In the genomic region with DNA sequence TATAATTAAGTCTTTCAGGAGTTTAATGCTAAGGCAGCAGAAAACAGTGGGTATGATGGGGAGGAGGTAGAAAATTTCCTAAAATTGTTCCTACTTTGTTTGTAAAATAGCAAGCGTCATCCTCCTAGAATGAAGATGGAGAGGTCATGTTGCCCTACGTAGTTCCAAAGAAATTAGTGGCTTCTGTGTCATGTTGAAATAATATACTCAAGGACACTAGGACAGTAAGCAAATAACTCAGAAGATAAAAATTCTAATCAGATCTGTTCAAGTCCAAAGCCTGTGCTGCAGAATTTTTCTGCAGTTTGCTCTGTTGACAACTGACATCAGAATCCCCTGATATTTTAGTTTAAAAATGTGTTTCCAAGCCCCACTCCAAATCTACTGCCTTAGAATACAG, we compare ENCODE assay signal across 6 cellular contexts.
"Had no signal": no experiment of that assay in that cellular context is flagged by ENCODE, and none has a peak within 500 bp of the region (broad histone marks: within the 10 kb centered on the region; RNA-seq: fewer than 3 reads in every experiment).

No MANE protein-coding gene starts in this region.

- H3K4me3 ChIP-seq: K562 had no signal

- H3K9me3 Mint-ChIP-seq: IgD-negative memory B cell had no signal

- H3K4me1 Mint-ChIP-seq: IgD-negative memory B cell had no signal

- H3K4me3 Mint-ChIP-seq: IgD-negative memory B cell had no signal

- H3K27ac Mint-ChIP-seq: IgD-negative memory B cell had no signal

- ATAC-seq: HepG2, K562 had no signal

- DNase-seq: IMR-90, KBM-7 had no signal

- H3K36me3 Mint-ChIP-seq: IgD-negative memory B cell had no signal

- H3K27ac ChIP-seq: HL-60 had no signal

- H3K27me3 Mint-ChIP-seq: IgD-negative memory B cell had no signal
